11 cellular contexts compared by ENCODE assay signal in genomic region chr2:32910883-32911598, GRCh38. TPM values are rescaled to one million over a fixed set of nuclear protein-coding genes. Genes with fewer than 3 reads are reported as not detected.
DNase-seq lines count a peak whose midpoint lies in the region; ATAC-seq and TF ChIP-seq lines count a peak whose summit lies in the region.
"Had no signal": no experiment of that assay in that cellular context is flagged by ENCODE, and none has a peak within 500 bp of the region (broad histone marks: within the 10 kb centered on the region; RNA-seq: fewer than 3 reads in every experiment).

No MANE protein-coding gene starts in this region.

- ATAC-seq in GM18873 (IDR thresholded peaks at IDR 0.05; ENCODE audit: low FRiP score, unreplicated experiment) (peak; percentile 86), GM21737 (IDR thresholded peaks at IDR 0.05; ENCODE audit: unreplicated experiment) (peak; percentile 92), HG03280 (IDR thresholded peaks at IDR 0.05; ENCODE audit: unreplicated experiment) (peak; percentile 93), esophagus mucosa (no peak)
- ATAC-seq: natural killer cell; stimulated activated memory B cell treated with anti-CD40 and anti-IgM and Interleukin-4, amounts not matched to agents 10 μg/mL and 1 μg/mL and 100 μg/mL, for 72 hours had no signal

- H3K4me3 ChIP-seq in astrocyte of the cerebellum (ENCODE audit: low read depth, low read length) = no peak overlapping the region

- no peak for TF ChIP-seq CTCF in astrocyte of the cerebellum (IDR thresholded peaks at IDR 0.05; ENCODE audit: low read depth, low read length, missing control alignments)

- in situ Hi-C loops in astrocyte of the cerebellum (cut with HindIII; ENCODE audit: low sequenced_read_pairs) = no loop called here

- DNase-seq in astrocyte of the cerebellum (ENCODE audit: low read depth) (peak; percentile 35), NCI-H1436 (lab: John Stamatoyannopoulos, UW) (no peak), NCI-H748 (lab: John Stamatoyannopoulos, UW; ENCODE audit: unreplicated experiment) (no peak), NCI-H82 treated with DMSO at 0.1 percent for 48 hours (lab: John Stamatoyannopoulos, UW; ENCODE audit: unreplicated experiment) (no peak)
- DNase-seq: natural killer cell, NCI-H446 had no signal

RNA-seq across cellular contexts. Expression of gene LTBP1, which starts 35.7 kb away (rescaled TPM):
- total RNA-seq in esophagus mucosa = 33.8 TPM
